In the genomic region with DNA sequence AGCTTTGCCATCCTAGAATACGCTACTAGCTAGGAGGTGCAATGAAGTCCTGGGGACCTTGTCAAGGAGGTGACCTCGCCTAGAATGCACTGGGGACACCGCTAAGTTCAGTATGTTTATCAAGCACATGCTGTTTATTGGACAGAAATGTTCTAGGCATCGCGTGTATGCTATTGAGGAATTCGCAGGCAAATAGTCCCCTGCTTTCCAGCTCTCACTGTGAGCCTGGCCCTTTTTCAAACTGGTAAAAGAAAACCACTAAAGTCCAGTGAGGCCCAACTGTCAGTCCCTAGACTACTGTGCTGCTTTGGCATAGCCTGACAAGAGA, we compare ENCODE assay signal across 15 cellular contexts. TPM values are rescaled to one million over a fixed set of nuclear protein-coding genes. Genes with fewer than 3 reads are reported as not detected.
DNase-seq lines count a peak whose midpoint lies in the region; ATAC-seq and TF ChIP-seq lines count a peak whose summit lies in the region.
"Had no signal": no experiment of that assay in that cellular context is flagged by ENCODE, and none has a peak within 500 bp of the region (broad histone marks: within the 10 kb centered on the region; RNA-seq: fewer than 3 reads in every experiment).

No MANE protein-coding gene starts in this region.

- ATAC-seq in T-helper 17 cell (no peak), GM21619 (IDR thresholded peaks at IDR 0.05; ENCODE audit: unreplicated experiment) (no peak), GM21447 (IDR thresholded peaks at IDR 0.05; ENCODE audit: unreplicated experiment) (no peak)
- ATAC-seq in stimulated activated memory B cell treated with anti-CD40 and anti-IgM and Interleukin-4, amounts not matched to agents 10 μg/mL and 1 μg/mL and 100 μg/mL, for 72 hours = no peak
- ATAC-seq: pancreas had no signal

- H3K9me3 ChIP-seq in T-helper 17 cell (ENCODE audit: control insufficient read depth, low read length, poor library complexity, severe bottlenecking) = no peaks in the 10 kb centered on the region
- H3K9me3 ChIP-seq: pancreas had no signal

- no peaks in the 10 kb centered on the region for H3K27me3 Mint-ChIP-seq in activated naive CD4-positive, alpha-beta T cell treated with anti-CD3 and anti-CD28 coated beads, Interleukin-2, amount 10 ng/mL, durations not matched to agents 7 days and 5 days
- H3K27me3 Mint-ChIP-seq in T-helper 17 cell = no peaks in the 10 kb centered on the region
- peaks cover 7% of the 10 kb centered on the region for H3K27me3 Mint-ChIP-seq in endothelial cell (ENCODE audit: unreplicated experiment)
- H3K27me3 Mint-ChIP-seq in stimulated activated memory B cell treated with anti-CD40 and anti-IgM and Interleukin-4, amounts not matched to agents 10 μg/mL and 1 μg/mL and 100 μg/mL, for 72 hours = no peaks in the 10 kb centered on the region

- TF ChIP-seq CTCF in endothelial cell (IDR thresholded peaks at IDR 0.05; ENCODE audit: unreplicated experiment) = no peak

- DNase-seq in activated naive CD4-positive, alpha-beta T cell treated with anti-CD3 and anti-CD28 coated beads, Interleukin-2, amount 10 ng/mL, durations not matched to agents 7 days and 5 days = no peak
- DNase-seq in activated naive CD4-positive, alpha-beta T cell (lab: John Stamatoyannopoulos, UW) = no peak
- DNase-seq in T-helper 17 cell = no peak
- DNase-seq in endothelial cell (ENCODE audit: low spot score) = no peak
- no peak for DNase-seq in NCI-H146 treated with DMSO at 0.1 percent for 48 hours (lab: John Stamatoyannopoulos, UW; ENCODE audit: unreplicated experiment)
- DNase-seq: anterior cingulate cortex; dermis blood vessel endothelial cell; DMS79 treated with DMSO at 0.1 percent for 48 hours; mammary epithelial cell; NCI-H1417 treated with DMSO at 0.1 percent for 48 hours; stimulated activated CD4-positive, alpha-beta T cell treated with anti-CD3 and anti-CD28 coated beads, Interleukin-15, amount 100 ng/mL, for 24 hours had no signal

- H3K27ac Mint-ChIP-seq in activated naive CD4-positive, alpha-beta T cell treated with anti-CD3 and anti-CD28 coated beads, Interleukin-2, amount 10 ng/mL, durations not matched to agents 7 days and 5 days = peak overlapping the region; percentile 28
- H3K27ac Mint-ChIP-seq in T-helper 17 cell (peak overlapping the region; percentile 96), endothelial cell (ENCODE audit: unreplicated experiment) (peak overlapping the region; percentile 17)
- H3K27ac Mint-ChIP-seq in stimulated activated memory B cell treated with anti-CD40 and anti-IgM and Interleukin-4, amounts not matched to agents 10 μg/mL and 1 μg/mL and 100 μg/mL, for 72 hours = no peak overlapping the region

- CTCF ChIA-PET in activated naive CD4-positive, alpha-beta T cell treated with anti-CD3 and anti-CD28 coated beads, Interleukin-2, amount 10 ng/mL, durations not matched to agents 7 days and 5 days (lab: Charles Lee) = interaction anchor here (0.9 to 2.5 kb wide), 6 partner anchors 66 to 116 kb away, joined by 3 to 9 read pairs (median 4); a partner anchor contains a TSS

- H3K9me3 Mint-ChIP-seq in activated naive CD4-positive, alpha-beta T cell treated with anti-CD3 and anti-CD28 coated beads, Interleukin-2, amount 10 ng/mL, durations not matched to agents 7 days and 5 days = no peaks in the 10 kb centered on the region
- no peaks in the 10 kb centered on the region for H3K9me3 Mint-ChIP-seq in endothelial cell (ENCODE audit: unreplicated experiment)
- H3K9me3 Mint-ChIP-seq in stimulated activated memory B cell treated with anti-CD40 and anti-IgM and Interleukin-4, amounts not matched to agents 10 μg/mL and 1 μg/mL and 100 μg/mL, for 72 hours = no peaks in the 10 kb centered on the region

- peak overlapping the region; percentile 98 for H3K4me3 Mint-ChIP-seq in activated naive CD4-positive, alpha-beta T cell treated with anti-CD3 and anti-CD28 coated beads, Interleukin-2, amount 10 ng/mL, durations not matched to agents 7 days and 5 days
- H3K4me3 Mint-ChIP-seq in T-helper 17 cell = peak overlapping the region; percentile 97
- peak overlapping the region; percentile 65 for H3K4me3 Mint-ChIP-seq in endothelial cell (ENCODE audit: unreplicated experiment)
- peak overlapping the region; percentile 31 for H3K4me3 Mint-ChIP-seq in stimulated activated memory B cell treated with anti-CD40 and anti-IgM and Interleukin-4, amounts not matched to agents 10 μg/mL and 1 μg/mL and 100 μg/mL, for 72 hours

- peaks cover 18% of the 10 kb centered on the region for H3K36me3 Mint-ChIP-seq in activated naive CD4-positive, alpha-beta T cell treated with anti-CD3 and anti-CD28 coated beads, Interleukin-2, amount 10 ng/mL, durations not matched to agents 7 days and 5 days
- no peaks in the 10 kb centered on the region for H3K36me3 Mint-ChIP-seq in T-helper 17 cell (ENCODE audit: low read depth)
- H3K36me3 Mint-ChIP-seq in endothelial cell (ENCODE audit: low read depth, unreplicated experiment) = peaks cover 5% of the 10 kb centered on the region
- H3K36me3 Mint-ChIP-seq in stimulated activated memory B cell treated with anti-CD40 and anti-IgM and Interleukin-4, amounts not matched to agents 10 μg/mL and 1 μg/mL and 100 μg/mL, for 72 hours = no peaks in the 10 kb centered on the region

- H3K4me1 Mint-ChIP-seq in activated naive CD4-positive, alpha-beta T cell treated with anti-CD3 and anti-CD28 coated beads, Interleukin-2, amount 10 ng/mL, durations not matched to agents 7 days and 5 days = peaks cover 31% of the 10 kb centered on the region
- H3K4me1 Mint-ChIP-seq in T-helper 17 cell (peaks cover 15% of the 10 kb centered on the region), endothelial cell (ENCODE audit: unreplicated experiment) (peaks cover 22% of the 10 kb centered on the region)
- H3K4me1 Mint-ChIP-seq in stimulated activated memory B cell treated with anti-CD40 and anti-IgM and Interleukin-4, amounts not matched to agents 10 μg/mL and 1 μg/mL and 100 μg/mL, for 72 hours = peaks cover 23% of the 10 kb centered on the region

RNA-seq across cellular contexts. Expression of a gene that starts 1.2 kb away (rescaled TPM):
- total RNA-seq in T-helper 17 cell (10 to 100 TPM; 18.3 to 22.6 TPM), endothelial cell (ENCODE audit: unreplicated experiment) (69.9 TPM)

RNA-seq across cellular contexts. Expression of a gene that starts 11.0 kb away (rescaled TPM):
- total RNA-seq in T-helper 17 cell (10 to 100 TPM; 19.0 to 20.5 TPM), endothelial cell (ENCODE audit: unreplicated experiment) (61.1 TPM)

RNA-seq across cellular contexts. Expression of a gene that starts 53.8 kb away (rescaled TPM):
- total RNA-seq in T-helper 17 cell (100 to 1,000 TPM; 132 to 147 TPM), endothelial cell (ENCODE audit: unreplicated experiment) (156 TPM)

RNA-seq across cellular contexts. Expression of a gene that starts 59.1 kb away (rescaled TPM):
- total RNA-seq in T-helper 17 cell (10 to 100 TPM; 21.0 TPM), endothelial cell (ENCODE audit: unreplicated experiment) (8.2 TPM)

Comparison
In these comparisons a context has a peak if more than half of its experiments do, and no peak if none do; other contexts are left out.
1. H3K4me3 Mint-ChIP-seq: peak in every context shown above with its lines; median percentile 98 in activated naive CD4-positive, alpha-beta T cell treated with anti-CD3 and anti-CD28 coated beads, Interleukin-2, amount 10 ng/mL, durations not matched to agents 7 days and 5 days; 97 in T-helper 17 cell; 65 in endothelial cell; 31 in stimulated activated memory B cell treated with anti-CD40 and anti-IgM and Interleukin-4, amounts not matched to agents 10 μg/mL and 1 μg/mL and 100 μg/mL, for 72 hours.